In genomic region chr16:19595043-19595767, GRCh38 we compare ENCODE assay signal across 1 cellular context.
TF ChIP-seq lines count a peak whose summit lies in the region.

No MANE protein-coding gene starts in this region.

TF ChIP-seq in SK-N-SH, 30 proteins besides CTCF, POLR2A, EP300 and RAD21 (continued from another document):
- no peak for TF ChIP-seq USF2 (IDR thresholded peaks at IDR 0.05; ENCODE audit: borderline replicate concordance, low read depth, low read length)
- TF ChIP-seq MEF2A (IDR thresholded peaks at IDR 0.05; ENCODE audit: borderline replicate concordance, low read depth): no peak
- TF ChIP-seq RXRA (IDR thresholded peaks at IDR 0.05; ENCODE audit: borderline replicate concordance, low read depth): peak; percentile 85; the same call in 1 of the 2 replicates
- peak; percentile 90 for TF ChIP-seq FOSL2 (IDR thresholded peaks at IDR 0.05; ENCODE audit: borderline replicate concordance, low read depth)
- no peak for TF ChIP-seq FOXJ3 (CRISPR knock-in tag; IDR thresholded peaks at IDR 0.05)
- peak; percentile 71 for TF ChIP-seq NFIC (IDR thresholded peaks at IDR 0.05; ENCODE audit: borderline replicate concordance)
- peak; percentile 89 for TF ChIP-seq JUND (IDR thresholded peaks at IDR 0.05)
- TF ChIP-seq TCF12 (IDR thresholded peaks at IDR 0.05): peak; percentile 74
TF ChIP-seq in SK-N-SH: peak in this region for 8.
